In genomic region chr14:100592972-100593371, GRCh38 we compare ENCODE assay signal across 20 cellular contexts. TPM values are rescaled to one million over a fixed set of nuclear protein-coding genes. Genes with fewer than 3 reads are reported as not detected.
DNase-seq lines count a peak whose midpoint lies in the region; TF ChIP-seq lines count a peak whose summit lies in the region.
"Had no signal": no experiment of that assay in that cellular context is flagged by ENCODE, and none has a peak within 500 bp of the region (broad histone marks: within the 10 kb centered on the region; RNA-seq: fewer than 3 reads in every experiment).

No MANE protein-coding gene starts in this region.

- no peak overlapping the region for H3K4me3 Mint-ChIP-seq in glutamatergic neuron (ENCODE audit: unreplicated experiment)

- TF ChIP-seq POLR2A in spleen (IDR thresholded peaks at IDR 0.05) (no peak), erythroblast (IDR thresholded peaks at IDR 0.05; ENCODE audit: low read length) (no peak), adrenal gland (IDR thresholded peaks at IDR 0.05) (no peak)

- H3K9me3 ChIP-seq in HEK293 (ENCODE audit: control insufficient read depth, insufficient read depth, low read depth, low read length) (no peaks in the 10 kb centered on the region), spleen (no peaks in the 10 kb centered on the region), adrenal gland (replicated peaks in 1 of 3) (no peaks in the 10 kb centered on the region)
- H3K9me3 ChIP-seq: A549 had no signal

- peaks cover 14% of the 10 kb centered on the region for H3K4me1 Mint-ChIP-seq in glutamatergic neuron (ENCODE audit: low read depth, unreplicated experiment)

- H3K4me3 ChIP-seq in HEK293 (ENCODE audit: low read depth, low read length) (no peak overlapping the region), spleen (no peak overlapping the region), adrenal gland (no peak overlapping the region)
- H3K4me3 ChIP-seq: A549, PC-9 had no signal

- CTCF ChIA-PET in HEK293 (lab: Yijun Ruan, JAX): no interaction called here

- no peak overlapping the region for H3K27ac Mint-ChIP-seq in glutamatergic neuron (ENCODE audit: unreplicated experiment)

- no peaks in the 10 kb centered on the region for H3K4me1 ChIP-seq in HEK293 (ENCODE audit: control insufficient read depth, insufficient read depth, low read length)
- H3K4me1 ChIP-seq in spleen: peaks cover 0 to 2% (median under 1%) of the 10 kb centered on the region in 6 donors
- H3K4me1 ChIP-seq in adrenal gland (replicated peaks in 1 of 2): no peaks in the 10 kb centered on the region

- no peaks in the 10 kb centered on the region for H3K9me3 Mint-ChIP-seq in glutamatergic neuron (ENCODE audit: unreplicated experiment)

- H3K27me3 Mint-ChIP-seq in glutamatergic neuron (ENCODE audit: unreplicated experiment): peaks cover 2% of the 10 kb centered on the region

- H3K27me3 ChIP-seq in spleen (replicated peaks in 1 of 7) (peaks cover 0 to 57% (median 5%) of the 10 kb centered on the region in 7 donors), adrenal gland (no peaks in the 10 kb centered on the region)

- H3K36me3 ChIP-seq in HEK293 (ENCODE audit: control insufficient read depth in 2 of 2, insufficient read depth in 1 of 2, low read length in 2 of 2) (no peaks in the 10 kb centered on the region), spleen (no peaks in the 10 kb centered on the region), adrenal gland (replicated peaks in 1 of 2) (no peaks in the 10 kb centered on the region)

- H3K36me3 Mint-ChIP-seq in glutamatergic neuron (ENCODE audit: unreplicated experiment): no peaks in the 10 kb centered on the region

- DNase-seq in activated effector memory CD4-positive, alpha-beta T cell treated with anti-CD3 and anti-CD28 coated beads, Interleukin-2, amount 50 U/mL, for 16 hours: peak; percentile 33
- DNase-seq in activated effector memory CD4-positive, alpha-beta T cell treated with Interleukin-2 at 50 U/mL for 16 hours: no peak
- peak; percentile 8 for DNase-seq in glutamatergic neuron
- DNase-seq in spleen: peak; percentile 39
- DNase-seq in erythroblast (lab: John Stamatoyannopoulos, UW): no peak
- no peak for DNase-seq in adrenal gland
- no peak for DNase-seq in RKO (ENCODE audit: low spot score)
- DNase-seq: DMS79 treated with DMSO at 0.1 percent for 48 hours, GDM1, HCEC 1CT, IMR-90, MV-4-11, NCI-H1436 treated with DMSO at 0.1 percent for 48 hours, NCI-H2107, NCI-H748 treated with DMSO at 0.1 percent for 48 hours, PC-9, SHP77 treated with DMSO at 0.1 percent for 48 hours had no signal

- no peak overlapping the region for H3K27ac ChIP-seq in HEK293 (ENCODE audit: extremely low read depth, low read depth, low read length)
- H3K27ac ChIP-seq in spleen: no peak overlapping the region
- no peak overlapping the region for H3K27ac ChIP-seq in adrenal gland
- H3K27ac ChIP-seq: A549, PC-9 had no signal

- intact Hi-C loops in spleen (cut with DNase I; ENCODE audit: low total_unique reads) (no loop called here), adrenal gland (cut with DNase I) (no loop called here)

- POLR2A ChIA-PET in HEK293 (lab: Yijun Ruan, JAX): no interaction called here

- TF ChIP-seq CTCF in HEK293 (tag by site-specific recombination; IDR thresholded peaks at IDR 0.05) (no peak), glutamatergic neuron (IDR thresholded peaks at IDR 0.05; ENCODE audit: partially characterized antibody, unreplicated experiment) (no peak), spleen (IDR thresholded peaks at IDR 0.05 in 8 of 11, conservative IDR thresholded peaks at IDR 0.05 in 3 of 11) (no peak), adrenal gland (IDR thresholded peaks at IDR 0.05) (no peak)

- WGBS in spleen, 5 donors: 75 to 87% (median 78%) methylated on average over 4 of the region's 4 CpGs
- 50 to 68% (median 58%) methylated on average over 3 to 4 of the region's 4 CpGs for WGBS in adrenal gland, 4 donors

TF ChIP-seq in HEK293, 187 proteins besides CTCF, POLR2A, EP300 and RAD21 (continues in another document):
- TF ChIP-seq ZNF138 (tag by site-specific recombination; IDR thresholded peaks at IDR 0.05; ENCODE audit: borderline replicate concordance) (no peak), ZNF623 (tag by site-specific recombination; IDR thresholded peaks at IDR 0.05) (no peak), ZBTB7A (tag by site-specific recombination; IDR thresholded peaks at IDR 0.05; ENCODE audit: low read depth) (no peak), ZNF558 (tag by site-specific recombination; IDR thresholded peaks at IDR 0.05) (no peak), ZFP69B (tag by site-specific recombination; IDR thresholded peaks at IDR 0.05) (no peak), ZEB2 (tag by site-specific recombination; IDR thresholded peaks at IDR 0.05) (no peak), ZNF529 (tag by site-specific recombination; IDR thresholded peaks at IDR 0.05; ENCODE audit: insufficient replicate concordance) (no peak), ZNF398 (tag by site-specific recombination; IDR thresholded peaks at IDR 0.05) (peak; percentile 39; the same call in 1 of the 2 replicates), ZNF600 (tag by site-specific recombination; IDR thresholded peaks at IDR 0.05) (no peak), ZNF704 (tag by site-specific recombination; IDR thresholded peaks at IDR 0.05) (no peak), GLIS1 (tag by site-specific recombination; IDR thresholded peaks at IDR 0.05) (0 out of 2 replicates have a peak, but pooled peaks have one; percentile 14), ZNF121 (tag by site-specific recombination; IDR thresholded peaks at IDR 0.05) (no peak), ZNF16 (tag by site-specific recombination; IDR thresholded peaks at IDR 0.05; ENCODE audit: low read depth) (peak; percentile 58; the same call in 1 of the 2 replicates), ZNF239 (tag by site-specific recombination; IDR thresholded peaks at IDR 0.05) (no peak), ZFHX2 (tag by site-specific recombination; conservative IDR thresholded peaks at IDR 0.05) (peak; percentile 42; the same call in 1 of the 2 replicates), ZNF501 (tag by site-specific recombination; IDR thresholded peaks at IDR 0.05) (no peak), ZNF701 (tag by site-specific recombination; IDR thresholded peaks at IDR 0.05) (no peak), PRDM6 (tag by site-specific recombination; IDR thresholded peaks at IDR 0.05) (no peak), ZNF549 (tag by site-specific recombination; IDR thresholded peaks at IDR 0.05) (no peak), ZNF175 (tag by site-specific recombination; IDR thresholded peaks at IDR 0.05) (no peak), WT1 (tag by site-specific recombination; IDR thresholded peaks at IDR 0.05) (0 out of 2 replicates have a peak, but pooled peaks have one; percentile 30), MZF1 (tag by site-specific recombination; IDR thresholded peaks at IDR 0.05; ENCODE audit: borderline replicate concordance) (no peak), ZNF488 (tag by site-specific recombination; IDR thresholded peaks at IDR 0.05) (no peak), ZNF155 (tag by site-specific recombination; IDR thresholded peaks at IDR 0.05) (no peak)

RNA-seq across cellular contexts. Expression of gene BEGAIN, which starts 5.8 kb away (rescaled TPM):
- 7.0 TPM for total RNA-seq in glutamatergic neuron (ENCODE audit: unreplicated experiment)
- 10 to 100 TPM in 1 of 7 donors, 1 to 10 TPM in 6; 3.8 to 10.0 (median 5.9) TPM for total RNA-seq in spleen
- polyA plus RNA-seq in spleen: 1 to 10 TPM; 1.8 to 6.9 (median 4.1) TPM
- 1 to 10 TPM in 7 of 8 donors, under 1 TPM in 1; 0.60 to 9.4 (median 2.7) TPM for total RNA-seq in adrenal gland
- 10 to 100 TPM in 2 of 3 donors, 1 to 10 TPM in 1; 2.5 to 59.0 (median 13.7) TPM for polyA plus RNA-seq in adrenal gland
- total RNA-seq: LHCN-M2, PC-9 had no signal

Comparison
In these comparisons a context has a peak if more than half of its experiments do, and no peak if none do; other contexts are left out.
1. DNase-seq: peak in activated effector memory CD4-positive, alpha-beta T cell treated with anti-CD3 and anti-CD28 coated beads, Interleukin-2, amount 50 U/mL, for 16 hours (single experiment), glutamatergic neuron (single experiment) and spleen (single experiment); none in activated effector memory CD4-positive, alpha-beta T cell treated with Interleukin-2 at 50 U/mL for 16 hours (single experiment), erythroblast (0 of 2), adrenal gland (0 of 7) and RKO (single experiment).